ENCODE assay signal across 8 cellular contexts in the genomic region with DNA sequence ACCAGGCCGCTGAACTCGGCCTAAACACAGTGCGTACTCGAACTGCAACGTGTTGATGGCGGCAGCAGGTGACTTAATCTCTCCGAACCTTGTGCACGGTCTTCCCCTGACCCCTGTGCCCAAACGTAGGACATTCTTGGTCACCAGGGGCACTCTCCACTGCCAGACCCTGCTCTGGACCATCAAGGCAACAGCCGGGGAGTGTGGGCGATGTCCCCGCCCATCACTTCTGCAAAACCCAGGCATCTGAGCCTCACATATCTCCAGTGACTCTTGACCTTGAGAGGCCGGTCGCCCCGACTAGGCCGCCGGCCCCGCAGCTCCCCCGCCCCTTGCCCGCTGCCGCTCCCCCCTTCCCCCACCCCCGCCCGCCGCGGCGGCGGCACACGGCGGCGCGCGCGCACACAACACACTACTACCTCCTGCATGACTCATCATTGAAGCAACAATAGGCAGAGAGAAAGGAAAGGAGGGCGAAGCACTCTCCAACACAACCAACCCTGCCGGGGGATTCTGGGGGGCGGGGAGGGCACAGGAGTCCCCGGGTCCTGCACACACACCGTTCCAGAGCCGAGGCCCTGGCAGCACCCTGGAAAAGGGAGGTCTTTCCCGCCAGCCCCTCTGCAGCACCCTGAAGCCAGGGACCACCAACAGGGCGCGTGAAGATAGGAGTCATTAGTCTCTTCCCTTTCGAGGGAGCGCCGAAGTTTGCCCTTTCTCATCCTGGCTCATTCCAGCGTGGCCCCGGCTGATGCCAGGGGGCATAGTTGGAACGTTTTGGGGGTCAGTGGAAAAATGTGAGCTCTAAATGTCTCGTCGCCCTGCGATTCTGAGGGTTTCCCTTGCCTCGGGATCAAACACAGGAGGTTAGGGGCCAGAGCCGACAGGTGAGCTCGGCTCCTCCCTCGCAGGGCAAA. TPM values are rescaled to one million over a fixed set of nuclear protein-coding genes. Genes with fewer than 3 reads are reported as not detected.
DNase-seq lines count a peak whose midpoint lies in the region; ATAC-seq and TF ChIP-seq lines count a peak whose summit lies in the region.

No MANE protein-coding gene starts in this region.

- no peak for TF ChIP-seq CTCF in H9 (conservative IDR thresholded peaks at IDR 0.05)
- TF ChIP-seq CTCF in Panc1 (IDR thresholded peaks at IDR 0.05): no peak
- no peak for TF ChIP-seq CTCF in transverse colon (IDR thresholded peaks at IDR 0.05)

- in situ Hi-C loops in Panc1 (cut with HindIII; ENCODE audit: low pct_unique_long_range_greater_than_20kb, low sequenced_read_pairs): no loop called here
- in situ Hi-C loops in transverse colon (cut with MboI; ENCODE audit: low pct_ligation_motif_present in 1 of 4, low pct_unique_long_range_greater_than_20kb in 1 of 4, low sequenced_read_pairs in 3 of 4): no loop called here

- H2AFZ ChIP-seq in H9 (ENCODE audit: low read length): no peak overlapping the region

- no peaks in the 10 kb centered on the region for H3K79me1 ChIP-seq in H9 (ENCODE audit: insufficient read depth, low read depth, low read length, poor library complexity, severe bottlenecking)

- no peak overlapping the region for H2BK12ac ChIP-seq in H9 (ENCODE audit: insufficient read length, low read depth, low read length)

- WGBS in H9 (ENCODE audit: extremely low coverage, insufficient read length, low lambda C conversion rate): no CpG with 5 or more reads among the region's 55 CpGs
- 17% methylated on average over 45 of the region's 55 CpGs; no CpG with 5 or more reads in 1 of the 2 donors for WGBS in transverse colon (ENCODE audit: low coverage in 1 of 2), 2 donors

- peak overlapping the region; percentile 25 for H2BK120ac ChIP-seq in H9 (ENCODE audit: low read depth, low read length, poor library complexity, severe bottlenecking)

- no peak for TF ChIP-seq POLR2A in transverse colon (IDR thresholded peaks at IDR 0.05)

- ATAC-seq in Panc1: no peak
- no peak for ATAC-seq in natural killer cell treated with Interleukin-12 subunit alpha and Interleukin-12 subunit beta and Interleukin-15 and Interleukin-18, amount 100 ng/mL, for 72 hours
- ATAC-seq in HG02642 (IDR thresholded peaks at IDR 0.05; ENCODE audit: poor library complexity, unreplicated experiment): no peak

- peak overlapping the region; percentile 74 for H3K18ac ChIP-seq in H9 (ENCODE audit: insufficient read length, low read depth, low read length)

- no peak overlapping the region for H2BK5ac ChIP-seq in H9 (ENCODE audit: insufficient read length, low read length)

- no peak overlapping the region for H4K91ac ChIP-seq in H9 (ENCODE audit: insufficient read length, low read depth, low read length)

- H3K36me3 ChIP-seq in Panc1 (ENCODE audit: control insufficient read depth, insufficient read depth, low read length) (no peaks in the 10 kb centered on the region), transverse colon (no peaks in the 10 kb centered on the region)

- H3K9me3 ChIP-seq in H9 (ENCODE audit: control insufficient read depth, low read depth, low read length) (no peaks in the 10 kb centered on the region), Panc1 (ENCODE audit: control insufficient read depth, insufficient read depth, low read depth, low read length) (no peaks in the 10 kb centered on the region), transverse colon (no peaks in the 10 kb centered on the region)

- H3K4me3 ChIP-seq in Panc1 (ENCODE audit: low read depth in 2 of 2, low read length in 2 of 2) (peak overlapping the region; percentile 80 to 89), transverse colon (peak overlapping the region; percentile 24 to 92 (median 85))

- no peak overlapping the region for H4K8ac ChIP-seq in H9 (replicated peaks; ENCODE audit: insufficient read length, low read depth, low read length)

- no TSS peak for BruUV-seq in Panc1 (replicated peaks; lab: Mats Ljungman, UMichigan)

- peaks cover 5% of the 10 kb centered on the region for H3K27me3 Mint-ChIP-seq in H9 (ENCODE audit: low read depth)
- H3K27me3 Mint-ChIP-seq in activated T-helper 2 cell treated with anti-CD3 and anti-CD28 coated beads, Interferon-gamma antibody, Interleukin-2, Interleukin-4, amounts not matched to agents 10 μg/mL and 5 μg/mL and 100 μg/mL, durations not matched to agents 14 hours and 24 hours and 36 hours (ENCODE audit: low read depth): no peaks in the 10 kb centered on the region
- no peaks in the 10 kb centered on the region for H3K27me3 Mint-ChIP-seq in natural killer cell treated with Interleukin-12 subunit alpha and Interleukin-12 subunit beta and Interleukin-15 and Interleukin-18, amount 100 ng/mL, for 72 hours

- H3K27ac ChIP-seq in H9 (ENCODE audit: insufficient read length, low read depth, low read length) (peak overlapping the region; percentile 71), Panc1 (ENCODE audit: low read length) (peak overlapping the region; percentile 71), transverse colon (peak overlapping the region; percentile 98 to 100 (median 100))

- H3K9ac ChIP-seq in H9 (ENCODE audit: extremely low read depth, insufficient read length, low read length): peak overlapping the region; percentile 70

- peak overlapping the region; percentile 91 to 96 for H3K4me3 Mint-ChIP-seq in H9
- H3K4me3 Mint-ChIP-seq in activated T-helper 2 cell treated with anti-CD3 and anti-CD28 coated beads, Interferon-gamma antibody, Interleukin-2, Interleukin-4, amounts not matched to agents 10 μg/mL and 5 μg/mL and 100 μg/mL, durations not matched to agents 14 hours and 24 hours and 36 hours (ENCODE audit: low read depth): peak overlapping the region; percentile 98
- peak overlapping the region; percentile 92 for H3K4me3 Mint-ChIP-seq in natural killer cell treated with Interleukin-12 subunit alpha and Interleukin-12 subunit beta and Interleukin-15 and Interleukin-18, amount 100 ng/mL, for 72 hours

- peak overlapping the region; percentile 65 for H3K4me2 ChIP-seq in H9 (ENCODE audit: insufficient read depth, insufficient read length, low read length)

- no peak overlapping the region for H3T11ph ChIP-seq in H9 (ENCODE audit: low read length)

- peak overlapping the region; percentile 98 to 100 (median 99); a peak in 6 of 7 replicates for H3K27ac Mint-ChIP-seq in H9
- H3K27ac Mint-ChIP-seq in activated T-helper 2 cell treated with anti-CD3 and anti-CD28 coated beads, Interferon-gamma antibody, Interleukin-2, Interleukin-4, amounts not matched to agents 10 μg/mL and 5 μg/mL and 100 μg/mL, durations not matched to agents 14 hours and 24 hours and 36 hours: peak overlapping the region; percentile 99
- peak overlapping the region; percentile 95 to 97 for H3K27ac Mint-ChIP-seq in natural killer cell treated with Interleukin-12 subunit alpha and Interleukin-12 subunit beta and Interleukin-15 and Interleukin-18, amount 100 ng/mL, for 72 hours

- no peak overlapping the region for H3K23ac ChIP-seq in H9 (ENCODE audit: insufficient read length, low read depth, low read length)

- H3K14ac ChIP-seq in H9 (ENCODE audit: insufficient read depth, low read length): peak overlapping the region; percentile 90; the same call in 1 of the 2 replicates

- H3K79me2 ChIP-seq in H9 (ENCODE audit: insufficient read depth, low read length): peaks cover 2% of the 10 kb centered on the region; the same call in 1 of the 2 replicates

- no peak overlapping the region for H2BK15ac ChIP-seq in H9 (ENCODE audit: low read depth, low read length)

- DNase-seq in A172 (ENCODE audit: low spot score): peak; percentile 81
- DNase-seq in H9: peak; percentile 89
- no peak for DNase-seq in Panc1 (ENCODE audit: low read depth, low spot score)
- peak; percentile 46 for DNase-seq in activated T-helper 2 cell treated with anti-CD3 and anti-CD28 coated beads, Interferon-gamma antibody, Interleukin-2, Interleukin-4, amounts not matched to agents 10 μg/mL and 5 μg/mL and 100 μg/mL, durations not matched to agents 14 hours and 24 hours and 36 hours (ENCODE audit: low spot score)
- peak; percentile 64 for DNase-seq in fibroblast of gingiva (ENCODE audit: low read depth)
- DNase-seq in natural killer cell treated with Interleukin-12 subunit alpha and Interleukin-12 subunit beta and Interleukin-15 and Interleukin-18, amount 100 ng/mL, for 72 hours (ENCODE audit: low spot score): no peak
- peak; percentile 61 for DNase-seq in transverse colon

- H4K20me1 ChIP-seq in H9 (ENCODE audit: control insufficient read depth, insufficient read depth, insufficient read length): no peaks in the 10 kb centered on the region

- H3K9me3 Mint-ChIP-seq in H9: no peaks in the 10 kb centered on the region; a peak in 2 of 5 replicates
- no peaks in the 10 kb centered on the region for H3K9me3 Mint-ChIP-seq in activated T-helper 2 cell treated with anti-CD3 and anti-CD28 coated beads, Interferon-gamma antibody, Interleukin-2, Interleukin-4, amounts not matched to agents 10 μg/mL and 5 μg/mL and 100 μg/mL, durations not matched to agents 14 hours and 24 hours and 36 hours
- H3K9me3 Mint-ChIP-seq in natural killer cell treated with Interleukin-12 subunit alpha and Interleukin-12 subunit beta and Interleukin-15 and Interleukin-18, amount 100 ng/mL, for 72 hours: no peaks in the 10 kb centered on the region

- TF ChIP-seq EP300 in transverse colon (IDR thresholded peaks at IDR 0.05; ENCODE audit: low read depth): no peak

- no peak overlapping the region for H2AK5ac ChIP-seq in H9 (ENCODE audit: insufficient read length, low read length)

- peaks cover 36 to 51% of the 10 kb centered on the region in 2 experiments for H3K4me1 Mint-ChIP-seq in H9
- peaks cover 39% of the 10 kb centered on the region for H3K4me1 Mint-ChIP-seq in activated T-helper 2 cell treated with anti-CD3 and anti-CD28 coated beads, Interferon-gamma antibody, Interleukin-2, Interleukin-4, amounts not matched to agents 10 μg/mL and 5 μg/mL and 100 μg/mL, durations not matched to agents 14 hours and 24 hours and 36 hours (ENCODE audit: low read depth)
- H3K4me1 Mint-ChIP-seq in natural killer cell treated with Interleukin-12 subunit alpha and Interleukin-12 subunit beta and Interleukin-15 and Interleukin-18, amount 100 ng/mL, for 72 hours (ENCODE audit: low read depth in 2 of 2): peaks cover 24 to 42% of the 10 kb centered on the region in 2 donors

- H3K4me1 ChIP-seq in H9 (ENCODE audit: insufficient read depth, low read length) (peaks cover 11% of the 10 kb centered on the region; the same call in 1 of the 2 replicates), Panc1 (ENCODE audit: control insufficient read depth, insufficient read depth, low read length) (peaks cover 34% of the 10 kb centered on the region), transverse colon (peaks cover 58 to 72% (median 68%) of the 10 kb centered on the region in 4 donors)

- intact Hi-C loops in Panc1 (cut with micrococcal nuclease; ENCODE audit: unreplicated experiment): no loop called here
- intact Hi-C loops in activated T-helper 2 cell treated with anti-CD3 and anti-CD28 coated beads, Interferon-gamma antibody, Interleukin-2, Interleukin-4, amounts not matched to agents 10 μg/mL and 5 μg/mL and 100 μg/mL, durations not matched to agents 14 hours and 24 hours and 36 hours (cut with micrococcal nuclease): no loop called here
- intact Hi-C loops in transverse colon (cut with DNase I; ENCODE audit: low total_unique reads): no loop called here

- no peaks in the 10 kb centered on the region for H3K36me3 Mint-ChIP-seq in H9 (ENCODE audit: insufficient read depth in 1 of 3, low read depth in 3 of 3)
- H3K36me3 Mint-ChIP-seq in activated T-helper 2 cell treated with anti-CD3 and anti-CD28 coated beads, Interferon-gamma antibody, Interleukin-2, Interleukin-4, amounts not matched to agents 10 μg/mL and 5 μg/mL and 100 μg/mL, durations not matched to agents 14 hours and 24 hours and 36 hours (ENCODE audit: low read depth): no peaks in the 10 kb centered on the region
- no peaks in the 10 kb centered on the region for H3K36me3 Mint-ChIP-seq in natural killer cell treated with Interleukin-12 subunit alpha and Interleukin-12 subunit beta and Interleukin-15 and Interleukin-18, amount 100 ng/mL, for 72 hours

- POLR2A ChIA-PET in Panc1 (lab: Charles Lee): no interaction called here

- peak overlapping the region; percentile 7 for H4K5ac ChIP-seq in H9 (ENCODE audit: insufficient read length, low read depth, low read length)

- no peak overlapping the region for H2BK20ac ChIP-seq in H9 (ENCODE audit: low read depth, low read length, poor library complexity, severe bottlenecking)

- peaks cover 22% of the 10 kb centered on the region for H3K23me2 ChIP-seq in H9 (ENCODE audit: insufficient read length, low read depth, low read length, poor library complexity, severe bottlenecking)

- H3K27me3 ChIP-seq in H9 (ENCODE audit: insufficient read depth, low read length) (no peaks in the 10 kb centered on the region), Panc1 (ENCODE audit: control insufficient read depth, insufficient read depth, low read length) (no peaks in the 10 kb centered on the region), transverse colon (no peaks in the 10 kb centered on the region)

- H3K4ac ChIP-seq in H9 (ENCODE audit: low read depth, low read length): no peak overlapping the region; the same call in 1 of the 2 replicates

- CTCF ChIA-PET in Panc1 (lab: Charles Lee): interaction anchor here (1.1 kb wide), 1 partner anchor 17 kb away, joined by 3 read pairs; no protein-coding TSS in a partner anchor

- no peak overlapping the region for H3K56ac ChIP-seq in H9 (ENCODE audit: insufficient read length, low read depth, low read length)

RNA-seq across cellular contexts. Expression of gene MNT, which starts 1.9 kb away (rescaled TPM):
- 4.3 and 9.1 TPM in 2 replicates for total RNA-seq in A172 (2014; rRNA removed; shearing (Covaris generic))
- 37.4 and 38.9 TPM in 2 replicates for total RNA-seq in H9 (2021)
- 31.8 TPM for total RNA-seq in Panc1 (2021; ENCODE audit: unreplicated experiment)
- 38.4 TPM for polyA plus RNA-seq in Panc1 (2012; ENCODE audit: insufficient read length)
- 28.1 and 30.4 TPM in 2 replicates for total RNA-seq in activated T-helper 2 cell treated with anti-CD3 and anti-CD28 coated beads, Interferon-gamma antibody, Interleukin-2, Interleukin-4, amounts not matched to agents 10 μg/mL and 5 μg/mL and 100 μg/mL, durations not matched to agents 14 hours and 24 hours and 36 hours
- 10 to 100 TPM; 20.3 to 36.9 TPM for total RNA-seq in natural killer cell treated with Interleukin-12 subunit alpha and Interleukin-12 subunit beta and Interleukin-15 and Interleukin-18, amount 100 ng/mL, for 72 hours
- 10 to 100 TPM; 13.7 to 27.7 (median 20.9) TPM for total RNA-seq in transverse colon

Comparison
In these comparisons a context has a peak if more than half of its experiments do, and no peak if none do; other contexts are left out.
1. DNase-seq: peak in A172 (single experiment), H9 (single experiment), activated T-helper 2 cell treated with anti-CD3 and anti-CD28 coated beads, Interferon-gamma antibody, Interleukin-2, Interleukin-4, amounts not matched to agents 10 μg/mL and 5 μg/mL and 100 μg/mL, durations not matched to agents 14 hours and 24 hours and 36 hours (single experiment), fibroblast of gingiva (single experiment) and transverse colon (single experiment); none in Panc1 (single experiment) and natural killer cell treated with Interleukin-12 subunit alpha and Interleukin-12 subunit beta and Interleukin-15 and Interleukin-18, amount 100 ng/mL, for 72 hours (single experiment).
2. Peak in every context shown above with its lines, with median percentiles within 50 percentile points of each other: H3K27ac ChIP-seq, H3K27ac Mint-ChIP-seq and H3K4me3 Mint-ChIP-seq.